8 cellular contexts compared by ENCODE assay signal in the genomic region with DNA sequence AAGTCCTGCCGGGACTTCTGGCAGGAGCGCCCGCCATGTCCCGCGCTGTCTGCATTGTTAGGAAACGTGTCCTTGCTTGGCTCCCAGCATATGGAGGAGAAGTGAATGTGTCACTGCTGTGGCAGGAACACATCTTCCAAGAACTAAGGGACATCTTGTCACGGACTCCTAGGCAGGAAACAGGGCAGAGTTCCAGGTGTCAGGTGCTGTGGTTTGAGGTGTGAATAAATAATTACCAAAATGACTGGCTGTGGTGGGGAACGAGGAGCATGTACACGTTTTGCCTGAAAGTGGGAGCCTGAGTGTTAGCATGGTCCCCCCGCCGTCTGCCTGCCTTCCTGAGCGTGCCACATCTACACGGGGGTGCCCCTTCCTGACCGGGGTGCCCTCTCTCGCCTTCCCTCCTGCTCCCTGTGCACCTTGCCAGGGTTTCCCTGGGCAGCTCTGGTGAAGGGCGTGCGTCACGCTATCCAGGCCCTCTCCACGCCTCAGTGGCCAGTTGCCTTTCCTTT.
A peak's percentile ranks its signal among the peaks of the same experiment; 100 is the strongest.
DNase-seq lines count a peak whose midpoint lies in the region; ATAC-seq and TF ChIP-seq lines count a peak whose summit lies in the region.

No MANE protein-coding gene starts in this region.

- peaks cover 47% of the 10 kb centered on the region for H3K4me1 Mint-ChIP-seq in activated CD4-positive, alpha-beta T cell treated with anti-CD3 and anti-CD28 coated beads, Interleukin-2, amount 10 ng/mL, durations not matched to agents 7 days and 5 days
- peaks cover 46% of the 10 kb centered on the region for H3K4me1 Mint-ChIP-seq in activated naive CD4-positive, alpha-beta T cell treated with anti-CD3 and anti-CD28 coated beads, Interleukin-2, amount 10 ng/mL, durations not matched to agents 7 days and 5 days
- peaks cover 36% of the 10 kb centered on the region for H3K4me1 Mint-ChIP-seq in stimulated activated effector memory CD8-positive, alpha-beta T cell treated with anti-CD3 and anti-CD28 coated beads, Interleukin-12 subunit alpha, Interleukin-12 subunit beta, amount 100 ng/mL, for 72 hours
- peaks cover 38% of the 10 kb centered on the region for H3K4me1 Mint-ChIP-seq in WTC11

- no peaks in the 10 kb centered on the region for H3K9me2 ChIP-seq in PC-3 (replicated peaks; ENCODE audit: low read length)

- no peak overlapping the region for H3K4me2 ChIP-seq in PC-3 (ENCODE audit: low read length)

- H3K4me1 ChIP-seq in upper lobe of right lung (peaks cover 13% of the 10 kb centered on the region), PC-3 (ENCODE audit: insufficient read depth, low read length) (no peaks in the 10 kb centered on the region)

- H3K9me3 Mint-ChIP-seq in activated CD4-positive, alpha-beta T cell treated with anti-CD3 and anti-CD28 coated beads, Interleukin-2, amount 10 ng/mL, durations not matched to agents 7 days and 5 days: peaks cover 17% of the 10 kb centered on the region
- H3K9me3 Mint-ChIP-seq in activated naive CD4-positive, alpha-beta T cell treated with anti-CD3 and anti-CD28 coated beads, Interleukin-2, amount 10 ng/mL, durations not matched to agents 7 days and 5 days: peaks cover 18% of the 10 kb centered on the region
- no peaks in the 10 kb centered on the region for H3K9me3 Mint-ChIP-seq in stimulated activated effector memory CD8-positive, alpha-beta T cell treated with anti-CD3 and anti-CD28 coated beads, Interleukin-12 subunit alpha, Interleukin-12 subunit beta, amount 100 ng/mL, for 72 hours
- peaks cover 8% of the 10 kb centered on the region; the same call in 1 of the 2 replicates for H3K9me3 Mint-ChIP-seq in WTC11

- DNase-seq in activated CD4-positive, alpha-beta T cell treated with anti-CD3 and anti-CD28 coated beads, Interleukin-2, amount 10 ng/mL, durations not matched to agents 7 days and 5 days: peak; percentile 50
- no peak for DNase-seq in activated CD4-positive, alpha-beta T cell treated with anti-CD3 and anti-CD28 coated beads, Interleukin-2, amount 50 U/mL, for 4 hours
- peak; percentile 55 for DNase-seq in activated naive CD4-positive, alpha-beta T cell treated with anti-CD3 and anti-CD28 coated beads, Interleukin-2, amount 10 ng/mL, durations not matched to agents 7 days and 5 days
- DNase-seq in stimulated activated effector memory CD8-positive, alpha-beta T cell treated with anti-CD3 and anti-CD28 coated beads, Interleukin-12 subunit alpha, Interleukin-12 subunit beta, amount 100 ng/mL, for 72 hours (ENCODE audit: low spot score in 2 of 2): peak in 1 of 2 donors; percentile 55
- no peak for DNase-seq in WTC11 (ENCODE audit: low spot score)
- no peak for DNase-seq in upper lobe of right lung
- DNase-seq in PC-3: no peak

- CTCF ChIA-PET in activated CD4-positive, alpha-beta T cell treated with anti-CD3 and anti-CD28 coated beads, Interleukin-2, amount 10 ng/mL, durations not matched to agents 7 days and 5 days (lab: Charles Lee): interaction anchor here (1.0 kb wide), 1 partner anchor 11 kb away, joined by 3 read pairs; no protein-coding TSS in a partner anchor
- CTCF ChIA-PET in activated naive CD4-positive, alpha-beta T cell treated with anti-CD3 and anti-CD28 coated beads, Interleukin-2, amount 10 ng/mL, durations not matched to agents 7 days and 5 days (lab: Charles Lee): interaction anchor here (1.5 kb wide), 1 partner anchor 236 kb away, joined by 3 read pairs; no protein-coding TSS in a partner anchor
- CTCF ChIA-PET in WTC11 (lab: Charles Lee): no interaction called here
- CTCF ChIA-PET in PC-3 (lab: Charles Lee): no interaction called here

- no peaks in the 10 kb centered on the region for H3F3A ChIP-seq in PC-3 (ENCODE audit: low read length, unreplicated experiment)

- H3K27ac Mint-ChIP-seq in activated CD4-positive, alpha-beta T cell treated with anti-CD3 and anti-CD28 coated beads, Interleukin-2, amount 10 ng/mL, durations not matched to agents 7 days and 5 days: peak overlapping the region; percentile 60
- H3K27ac Mint-ChIP-seq in activated naive CD4-positive, alpha-beta T cell treated with anti-CD3 and anti-CD28 coated beads, Interleukin-2, amount 10 ng/mL, durations not matched to agents 7 days and 5 days: peak overlapping the region; percentile 60
- peak overlapping the region; percentile 5 for H3K27ac Mint-ChIP-seq in stimulated activated effector memory CD8-positive, alpha-beta T cell treated with anti-CD3 and anti-CD28 coated beads, Interleukin-12 subunit alpha, Interleukin-12 subunit beta, amount 100 ng/mL, for 72 hours
- H3K27ac Mint-ChIP-seq in WTC11: no peak overlapping the region; the same call in 1 of the 2 replicates

- H3K4me3 Mint-ChIP-seq in activated CD4-positive, alpha-beta T cell treated with anti-CD3 and anti-CD28 coated beads, Interleukin-2, amount 10 ng/mL, durations not matched to agents 7 days and 5 days: peak overlapping the region; percentile 3
- peak overlapping the region; percentile 4 for H3K4me3 Mint-ChIP-seq in activated naive CD4-positive, alpha-beta T cell treated with anti-CD3 and anti-CD28 coated beads, Interleukin-2, amount 10 ng/mL, durations not matched to agents 7 days and 5 days
- peak overlapping the region; percentile 6 for H3K4me3 Mint-ChIP-seq in stimulated activated effector memory CD8-positive, alpha-beta T cell treated with anti-CD3 and anti-CD28 coated beads, Interleukin-12 subunit alpha, Interleukin-12 subunit beta, amount 100 ng/mL, for 72 hours
- H3K4me3 Mint-ChIP-seq in WTC11: no peak overlapping the region

- H3K27ac ChIP-seq in upper lobe of right lung (no peak overlapping the region), PC-3 (ENCODE audit: low read length) (no peak overlapping the region)

- no peaks in the 10 kb centered on the region for H3K27me3 Mint-ChIP-seq in activated CD4-positive, alpha-beta T cell treated with anti-CD3 and anti-CD28 coated beads, Interleukin-2, amount 10 ng/mL, durations not matched to agents 7 days and 5 days
- no peaks in the 10 kb centered on the region for H3K27me3 Mint-ChIP-seq in activated naive CD4-positive, alpha-beta T cell treated with anti-CD3 and anti-CD28 coated beads, Interleukin-2, amount 10 ng/mL, durations not matched to agents 7 days and 5 days
- H3K27me3 Mint-ChIP-seq in WTC11 (ENCODE audit: low read depth): no peaks in the 10 kb centered on the region

- no peaks in the 10 kb centered on the region for H3K27me3 ChIP-seq in upper lobe of right lung
- peaks cover 92% of the 10 kb centered on the region for H3K27me3 ChIP-seq in PC-3 (ENCODE audit: low read length)

- H3K36me3 Mint-ChIP-seq in activated CD4-positive, alpha-beta T cell treated with anti-CD3 and anti-CD28 coated beads, Interleukin-2, amount 10 ng/mL, durations not matched to agents 7 days and 5 days (ENCODE audit: low read depth): peaks cover 7% of the 10 kb centered on the region
- peaks cover 22% of the 10 kb centered on the region for H3K36me3 Mint-ChIP-seq in activated naive CD4-positive, alpha-beta T cell treated with anti-CD3 and anti-CD28 coated beads, Interleukin-2, amount 10 ng/mL, durations not matched to agents 7 days and 5 days
- H3K36me3 Mint-ChIP-seq in stimulated activated effector memory CD8-positive, alpha-beta T cell treated with anti-CD3 and anti-CD28 coated beads, Interleukin-12 subunit alpha, Interleukin-12 subunit beta, amount 100 ng/mL, for 72 hours: no peaks in the 10 kb centered on the region
- H3K36me3 Mint-ChIP-seq in WTC11: no peaks in the 10 kb centered on the region

- ATAC-seq in HG03097 (IDR thresholded peaks at IDR 0.05; ENCODE audit: low FRiP score, unreplicated experiment): peak; percentile 42
- ATAC-seq in stimulated activated effector memory CD8-positive, alpha-beta T cell treated with anti-CD3 and anti-CD28 coated beads, Interleukin-12 subunit alpha, Interleukin-12 subunit beta, amount 100 ng/mL, for 72 hours: peak; percentile 78
- ATAC-seq in WTC11: no peak
- no peak for ATAC-seq in upper lobe of right lung
- no peak for ATAC-seq in PC-3

- intact Hi-C loops in upper lobe of right lung (cut with DNase I) (no loop called here), PC-3 (cut with micrococcal nuclease) (no loop called here)

- TF ChIP-seq CTCF in WTC11 (IDR thresholded peaks at IDR 0.05) (no peak), upper lobe of right lung (IDR thresholded peaks at IDR 0.05) (no peak), PC-3 (conservative IDR thresholded peaks at IDR 0.05; ENCODE audit: low read depth, low read length) (no peak)

- no TSS peak for BruUV-seq in PC-3 (replicated peaks; lab: Mats Ljungman, UMichigan)

- no peaks in the 10 kb centered on the region for H3K36me3 ChIP-seq in upper lobe of right lung
- H3K36me3 ChIP-seq in PC-3 (ENCODE audit: low read depth, low read length): no peaks in the 10 kb centered on the region

- no peak overlapping the region for H3K9ac ChIP-seq in PC-3 (ENCODE audit: low read length)

- H3K9me3 ChIP-seq in upper lobe of right lung: no peaks in the 10 kb centered on the region
- H3K9me3 ChIP-seq in PC-3 (ENCODE audit: low read length): no peaks in the 10 kb centered on the region

- H3K79me2 ChIP-seq in PC-3 (ENCODE audit: low read length): no peaks in the 10 kb centered on the region

- H3K4me3 ChIP-seq in upper lobe of right lung: no peak overlapping the region
- no peak overlapping the region for H3K4me3 ChIP-seq in PC-3 (ENCODE audit: low read length)

- no peaks in the 10 kb centered on the region for H4K20me1 ChIP-seq in PC-3 (ENCODE audit: low read length)

- H2AFZ ChIP-seq in PC-3 (ENCODE audit: low read length): no peak overlapping the region

- POLR2A ChIA-PET in activated CD4-positive, alpha-beta T cell treated with anti-CD3 and anti-CD28 coated beads, Interleukin-2, amount 10 ng/mL, durations not matched to agents 7 days and 5 days (lab: Charles Lee): no interaction called here
- POLR2A ChIA-PET in WTC11 (lab: Charles Lee): no interaction called here
- POLR2A ChIA-PET in PC-3 (lab: Charles Lee; ENCODE audit: unreplicated experiment): no interaction called here

TF ChIP-seq in WTC11, 78 proteins besides CTCF, POLR2A, EP300 and RAD21 (continues in another document):
- TF ChIP-seq JAZF1 (CRISPR knock-in tag; IDR thresholded peaks at IDR 0.05) (no peak), SMAD3 (CRISPR knock-in tag; IDR thresholded peaks at IDR 0.05; ENCODE audit: borderline replicate concordance) (no peak)
- TF ChIP-seq, protein P1, sequence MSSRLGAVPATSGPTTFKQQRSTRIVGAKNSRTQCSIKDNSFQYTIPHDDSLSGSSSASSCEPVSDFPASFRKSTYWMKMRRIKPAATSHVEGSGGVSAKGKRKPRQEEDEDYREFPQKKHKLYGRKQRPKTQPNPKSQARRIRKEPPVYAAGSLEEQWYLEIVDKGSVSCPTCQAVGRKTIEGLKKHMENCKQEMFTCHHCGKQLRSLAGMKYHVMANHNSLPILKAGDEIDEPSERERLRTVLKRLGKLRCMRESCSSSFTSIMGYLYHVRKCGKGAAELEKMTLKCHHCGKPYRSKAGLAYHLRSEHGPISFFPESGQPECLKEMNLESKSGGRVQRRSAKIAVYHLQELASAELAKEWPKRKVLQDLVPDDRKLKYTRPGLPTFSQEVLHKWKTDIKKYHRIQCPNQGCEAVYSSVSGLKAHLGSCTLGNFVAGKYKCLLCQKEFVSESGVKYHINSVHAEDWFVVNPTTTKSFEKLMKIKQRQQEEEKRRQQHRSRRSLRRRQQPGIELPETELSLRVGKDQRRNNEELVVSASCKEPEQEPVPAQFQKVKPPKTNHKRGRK (CRISPR knock-in tag; IDR thresholded peaks at IDR 0.05; ENCODE audit: borderline replicate concordance): no peak

Comparison
In these comparisons a context has a peak if more than half of its experiments do, and no peak if none do; other contexts are left out.
1. DNase-seq: peak in activated CD4-positive, alpha-beta T cell treated with anti-CD3 and anti-CD28 coated beads, Interleukin-2, amount 10 ng/mL, durations not matched to agents 7 days and 5 days (single experiment) and activated naive CD4-positive, alpha-beta T cell treated with anti-CD3 and anti-CD28 coated beads, Interleukin-2, amount 10 ng/mL, durations not matched to agents 7 days and 5 days (single experiment); none in activated CD4-positive, alpha-beta T cell treated with anti-CD3 and anti-CD28 coated beads, Interleukin-2, amount 50 U/mL, for 4 hours (0 of 2), WTC11 (single experiment), upper lobe of right lung (single experiment) and PC-3 (single experiment).
2. ATAC-seq: peak in HG03097 (single experiment) and stimulated activated effector memory CD8-positive, alpha-beta T cell treated with anti-CD3 and anti-CD28 coated beads, Interleukin-12 subunit alpha, Interleukin-12 subunit beta, amount 100 ng/mL, for 72 hours (single experiment); none in WTC11 (single experiment), upper lobe of right lung (single experiment) and PC-3 (single experiment).
3. CTCF ChIA-PET loops: an anchor here in activated CD4-positive, alpha-beta T cell treated with anti-CD3 and anti-CD28 coated beads, Interleukin-2, amount 10 ng/mL, durations not matched to agents 7 days and 5 days (1.0 kb wide) and activated naive CD4-positive, alpha-beta T cell treated with anti-CD3 and anti-CD28 coated beads, Interleukin-2, amount 10 ng/mL, durations not matched to agents 7 days and 5 days (1.5 kb wide); none called in WTC11 and PC-3.